Comparison of ENCODE assay signal across 9 cellular contexts in the genomic region with DNA sequence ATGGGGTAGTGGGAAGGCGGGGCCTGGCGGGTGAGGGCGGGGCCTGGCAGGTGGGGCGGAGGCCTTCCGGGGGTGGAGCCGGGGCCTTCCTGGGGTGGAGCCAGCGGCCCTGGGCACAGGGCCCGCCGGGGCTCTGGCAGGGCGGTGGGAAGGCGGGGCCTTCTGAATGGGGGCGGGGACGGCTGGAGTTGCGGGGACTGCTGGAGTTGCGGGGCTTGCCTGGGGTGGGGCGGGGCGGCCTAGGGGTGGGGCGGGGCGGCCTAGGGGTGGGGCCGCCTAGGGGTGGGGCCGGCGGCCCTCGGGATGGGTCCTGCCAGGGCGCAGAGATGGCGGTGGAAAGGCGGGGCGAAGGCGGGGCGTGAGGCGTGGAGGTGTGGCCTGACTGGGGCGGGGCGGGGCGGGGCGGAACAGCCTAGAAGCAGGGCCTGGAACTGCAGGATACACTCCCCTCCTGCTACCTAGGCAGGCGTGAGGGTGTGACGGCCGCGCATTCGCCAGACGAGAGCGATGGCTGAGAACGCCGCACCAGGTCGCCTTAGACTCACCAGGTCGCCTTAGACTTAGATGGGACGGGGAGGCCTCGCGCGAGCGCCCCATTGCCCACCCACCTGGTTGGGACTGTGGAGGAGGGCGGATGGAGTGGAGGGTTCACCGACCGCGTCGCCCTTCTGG. TPM values are rescaled to one million over a fixed set of nuclear protein-coding genes. Genes with fewer than 3 reads are reported as not detected.
DNase-seq lines count a peak whose midpoint lies in the region; ATAC-seq and TF ChIP-seq lines count a peak whose summit lies in the region.
"Had no signal": no experiment of that assay in that cellular context is flagged by ENCODE, and none has a peak within 500 bp of the region (broad histone marks: within the 10 kb centered on the region; RNA-seq: fewer than 3 reads in every experiment).

No MANE protein-coding gene starts in this region.

- no peaks in the 10 kb centered on the region for H3K9me3 Mint-ChIP-seq in natural killer cell

- peak in 2 of 4 donors; percentile 24 to 53 for TF ChIP-seq POLR2A in esophagus squamous epithelium (IDR thresholded peaks at IDR 0.05)

- H3K4me3 ChIP-seq in H7 (ENCODE audit: insufficient read depth, low read depth, low read length) (peak overlapping the region; percentile 41), esophagus squamous epithelium (peak overlapping the region; percentile 25 to 60 (median 47))
- H3K4me3 ChIP-seq: SK-N-MC had no signal

- WGBS in esophagus squamous epithelium, 2 donors, result 0% methylated on average over 4 to 5 of the region's 55 CpGs

- H3K36me3 ChIP-seq in H7 (replicated peaks; ENCODE audit: control insufficient read depth, insufficient read depth, low read length) (no peaks in the 10 kb centered on the region), esophagus squamous epithelium (no peaks in the 10 kb centered on the region)

- TF ChIP-seq CTCF in esophagus squamous epithelium (IDR thresholded peaks at IDR 0.05) (no peak), natural killer cell (IDR thresholded peaks at IDR 0.05) (no peak)

- peak overlapping the region in 1 of 2 donors; percentile 44 for H3K27ac Mint-ChIP-seq in natural killer cell

- DNase-seq in D341Med (ENCODE audit: low spot score), result peak; percentile 64
- DNase-seq in H7, result peak; percentile 100
- DNase-seq in NCI-H526 (lab: John Stamatoyannopoulos, UW), result peak; percentile 61 to 88
- DNase-seq in activated T-cell treated with anti-CD3 and anti-CD28 coated beads, Interleukin-2, amount 50 U/mL, for 48 hours, result peak; percentile 88 to 92
- peak; percentile 41 for DNase-seq in esophagus squamous epithelium (lab: John Stamatoyannopoulos, UW)
- DNase-seq in natural killer cell, result peak; percentile 62
- DNase-seq in stimulated activated naive CD4-positive, alpha-beta T cell (lab: John Stamatoyannopoulos, UW), result peak; percentile 79 to 89 (median 88)
- DNase-seq in NCI-H1092 treated with DMSO at 0.1 percent for 48 hours (lab: John Stamatoyannopoulos, UW), result no peak

- peaks cover 0 to 4% of the 10 kb centered on the region in 2 donors for H3K4me1 Mint-ChIP-seq in natural killer cell

- peak overlapping the region; percentile 69 for H3K4me3 Mint-ChIP-seq in natural killer cell

- H3K27me3 ChIP-seq in H7 (ENCODE audit: control insufficient read depth, insufficient read depth, low read length), result peaks cover 4% of the 10 kb centered on the region; the same call in 1 of the 2 replicates
- H3K27me3 ChIP-seq in esophagus squamous epithelium, result no peaks in the 10 kb centered on the region

- intact Hi-C loops in esophagus squamous epithelium (cut with DNase I) (no loop called here), natural killer cell (cut with micrococcal nuclease) (no loop called here)

- H3K36me3 Mint-ChIP-seq in natural killer cell, result no peaks in the 10 kb centered on the region

- H3K27me3 Mint-ChIP-seq in natural killer cell (ENCODE audit: low read depth in 2 of 2), result peaks cover 0 to 2% of the 10 kb centered on the region in 2 donors

- no peaks in the 10 kb centered on the region for H3K9me3 ChIP-seq in esophagus squamous epithelium

- peaks cover 5 to 42% (median 16%) of the 10 kb centered on the region in 3 donors for H3K4me1 ChIP-seq in esophagus squamous epithelium

- ATAC-seq in natural killer cell, result peak; percentile 90 to 96 (median 94)

- H3K27ac ChIP-seq in esophagus squamous epithelium, result peak overlapping the region; percentile 61 to 86 (median 70)
- H3K27ac ChIP-seq: SK-N-MC had no signal

RNA-seq across cellular contexts. Expression of gene RRP7A, which starts 19.3 kb away (rescaled TPM):
- 33.1 and 39.3 TPM in 2 replicates for total RNA-seq in H7 (2014; rRNA removed; shearing (Covaris generic))
- 10 to 100 TPM; 19.1 to 35.1 (median 26.1) TPM for total RNA-seq in esophagus squamous epithelium
- total RNA-seq in natural killer cell, result 10 to 100 TPM; 31.3 to 43.0 (median 37.7) TPM

RNA-seq across cellular contexts. Expression of gene SERHL2, which starts 53.5 kb away (rescaled TPM):
- 2.6 and 7.5 TPM in 2 replicates for total RNA-seq in H7 (2014; rRNA removed; shearing (Covaris generic))
- total RNA-seq in esophagus squamous epithelium (1 to 10 TPM; 2.1 to 5.1 (median 3.6) TPM), natural killer cell (under 1 TPM in 2 of 3 donors, not detected in 1; 0.23 to 0.48 TPM)
